Comparison of ENCODE assay signal across 15 cellular contexts in the genomic region with DNA sequence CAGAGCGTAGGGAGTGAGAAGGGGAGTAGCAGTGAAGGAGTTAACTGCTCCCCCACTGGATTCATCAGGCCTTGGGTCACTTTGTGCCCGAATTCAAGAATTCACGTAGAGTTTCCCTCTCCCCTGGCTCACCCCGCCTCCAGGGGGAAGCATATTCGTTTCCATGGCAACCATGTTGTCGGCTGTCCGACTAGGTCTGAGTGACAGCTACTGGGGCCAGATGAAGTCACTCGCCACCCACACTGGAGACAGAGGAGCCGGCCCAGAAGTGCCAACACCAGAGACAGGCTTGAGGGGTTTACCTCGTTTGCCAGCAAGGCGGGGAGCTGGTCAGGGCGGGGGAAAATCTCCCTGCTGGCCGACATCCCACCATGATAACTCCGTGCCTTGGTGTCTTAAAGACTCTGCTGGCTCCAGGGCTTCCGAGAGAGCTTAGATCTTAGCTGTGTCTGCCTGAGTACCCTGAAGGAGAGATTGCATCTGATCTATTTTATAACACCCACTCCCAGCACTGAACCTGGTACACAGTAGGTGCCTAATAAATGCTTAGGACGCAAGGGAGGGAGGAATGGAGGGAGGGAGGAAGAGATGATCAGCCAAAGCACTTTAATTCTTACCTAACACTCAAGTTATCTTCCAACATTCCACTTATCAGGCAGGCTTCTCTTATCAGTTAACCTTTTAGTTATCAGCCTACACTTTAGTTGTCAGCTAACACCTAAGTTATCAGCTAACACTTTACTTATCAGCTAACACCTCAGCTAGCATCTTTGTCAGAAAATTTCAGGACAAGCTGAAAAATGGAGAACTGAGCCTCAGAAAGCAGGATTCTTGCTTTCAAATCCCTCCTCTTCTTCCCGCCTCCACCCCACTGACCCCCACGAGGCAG. TPM values are rescaled to one million over a fixed set of nuclear protein-coding genes. Genes with fewer than 3 reads are reported as not detected.
DNase-seq lines count a peak whose midpoint lies in the region; ATAC-seq and TF ChIP-seq lines count a peak whose summit lies in the region.
"Had no signal": no experiment of that assay in that cellular context is flagged by ENCODE, and none has a peak within 500 bp of the region (broad histone marks: within the 10 kb centered on the region; RNA-seq: fewer than 3 reads in every experiment).

No MANE protein-coding gene starts in this region.

- CTCF ChIA-PET in OCI-LY7 (lab: Charles Lee; ENCODE audit: unreplicated experiment), result no interaction called here

- ATAC-seq in heart left ventricle, result no peak
- ATAC-seq in HG03135 (IDR thresholded peaks at IDR 0.05; ENCODE audit: unreplicated experiment), result no peak
- no peak for ATAC-seq in GM18502 (IDR thresholded peaks at IDR 0.05; ENCODE audit: poor library complexity, unreplicated experiment)

- H4K20me1 ChIP-seq in OCI-LY7 (ENCODE audit: insufficient read depth, low read length), result no peaks in the 10 kb centered on the region

- BruUV-seq in OCI-LY7 (replicated peaks; lab: Mats Ljungman, UMichigan), result no TSS peak

- H3K9me3 ChIP-seq in OCI-LY7 (ENCODE audit: low read length) (no peaks in the 10 kb centered on the region), heart left ventricle (peaks cover 0 to 4% (median 0%) of the 10 kb centered on the region in 12 donors)
- H3K9me3 ChIP-seq: BLaER1 treated with 17β-estradiol and CSF1 and Interleukin-3, amounts not matched to agents 10 nM and 100 nM; suprapubic skin had no signal

- intact Hi-C loops in OCI-LY7 (cut with micrococcal nuclease; ENCODE audit: unreplicated experiment), result no loop called here
- intact Hi-C loops in heart left ventricle (cut with DNase I), result no loop called here

- H3K4me3 ChIP-seq in GM12865 (ENCODE audit: low read depth, low read length) (no peak overlapping the region), OCI-LY7 (ENCODE audit: low read depth, low read length, poor library complexity, severe bottlenecking) (no peak overlapping the region), heart left ventricle (no peak overlapping the region)
- H3K4me3 ChIP-seq: BLaER1 treated with 17β-estradiol and CSF1 and Interleukin-3, amounts not matched to agents 10 nM and 100 nM; suprapubic skin had no signal

- POLR2A ChIA-PET in OCI-LY7 (lab: Charles Lee), result interaction anchor here (0.6 kb wide), 1 partner anchor 282 kb away, joined by 3 read pairs; no protein-coding TSS in a partner anchor

- no peak overlapping the region for H3K4me2 ChIP-seq in OCI-LY7 (ENCODE audit: low read length)
- H3K4me2 ChIP-seq: BLaER1 treated with 17β-estradiol and CSF1 and Interleukin-3, amounts not matched to agents 10 nM and 100 nM had no signal

- H3K79me2 ChIP-seq in OCI-LY7 (ENCODE audit: insufficient read depth, low read depth, low read length), result no peaks in the 10 kb centered on the region

- 3 to 5% (median 4%) methylated on average over 9 to 18 of the region's 18 CpGs for WGBS in heart left ventricle, 4 donors

- TF ChIP-seq POLR2A in heart left ventricle (IDR thresholded peaks at IDR 0.05), result no peak

- no peak for TF ChIP-seq CTCF in GM12865 (IDR thresholded peaks at IDR 0.05; ENCODE audit: insufficient read depth, low read depth, low read length, missing control alignments)
- TF ChIP-seq CTCF in OCI-LY7 (conservative IDR thresholded peaks at IDR 0.05; ENCODE audit: low read length), result no peak
- TF ChIP-seq CTCF in heart left ventricle (IDR thresholded peaks at IDR 0.05), result no peak

- H3K36me3 ChIP-seq in OCI-LY7 (ENCODE audit: insufficient read depth, low read length), result no peaks in the 10 kb centered on the region
- no peaks in the 10 kb centered on the region for H3K36me3 ChIP-seq in heart left ventricle
- H3K36me3 ChIP-seq: BLaER1 treated with 17β-estradiol and CSF1 and Interleukin-3, amounts not matched to agents 10 nM and 100 nM; suprapubic skin had no signal

- DNase-seq in 8988T, result peak; percentile 57
- peak; percentile 11 for DNase-seq in GM12865 (ENCODE audit: low read depth)
- peak; percentile 30 for DNase-seq in OCI-LY7 (ENCODE audit: low spot score)
- DNase-seq in glomerular visceral epithelial cell (ENCODE audit: extremely low spot score), result peak; percentile 3
- no peak for DNase-seq in inferior parietal cortex (ENCODE audit: extremely low spot score)
- DNase-seq in heart left ventricle, result no peak
- DNase-seq: activated naive CD4-positive, alpha-beta T cell treated with anti-CD3 and anti-CD28 coated beads for 36 hours; effector CD8-positive, alpha-beta T cell; HCEC 1CT; NCI-H510A had no signal

- H3K27me3 ChIP-seq in heart left ventricle, result peaks cover 15 to 66% (median 37%) of the 10 kb centered on the region in 9 donors

- no peaks in the 10 kb centered on the region for H3K9me2 ChIP-seq in OCI-LY7 (ENCODE audit: insufficient read depth, low read length)

- no peaks in the 10 kb centered on the region for H3K4me1 ChIP-seq in OCI-LY7 (ENCODE audit: insufficient read depth, low read length, poor library complexity, severe bottlenecking)
- H3K4me1 ChIP-seq in heart left ventricle, result no peaks in the 10 kb centered on the region
- H3K4me1 ChIP-seq: suprapubic skin had no signal

- no peak overlapping the region for H2AFZ ChIP-seq in OCI-LY7 (ENCODE audit: low read length)

- H3K27ac ChIP-seq in OCI-LY7 (ENCODE audit: low read depth, low read length, poor library complexity, severe bottlenecking) (no peak overlapping the region), heart left ventricle (no peak overlapping the region)
- H3K27ac ChIP-seq: BLaER1 treated with 17β-estradiol and CSF1 and Interleukin-3, amounts not matched to agents 10 nM and 100 nM; suprapubic skin; VCaP had no signal

RNA-seq across cellular contexts. Expression of a gene that starts 57.2 kb away (rescaled TPM):
- not detected in 2 replicates for total RNA-seq in OCI-LY7 (2014; rRNA removed; shearing (Covaris generic))
- total RNA-seq in OCI-LY7 (2022) (not detected in 2 replicates), heart left ventricle (not detected)
- not detected for polyA plus RNA-seq in heart left ventricle
- total RNA-seq: activated naive CD4-positive, alpha-beta T cell treated with anti-CD3 and anti-CD28 coated beads for 36 hours; suprapubic skin had no signal

RNA-seq across cellular contexts. Expression of a gene that starts 57.4 kb away (rescaled TPM):
- total RNA-seq in OCI-LY7 (2014; rRNA removed; shearing (Covaris generic)), result 39.0 and 48.5 TPM in 2 replicates
- total RNA-seq in OCI-LY7 (2022), result 76.6 and 88.7 TPM in 2 replicates
- total RNA-seq in heart left ventricle, result 100 to 1,000 TPM in 1 of 9 donors, 10 to 100 TPM in 8; 20.0 to 113 (median 33.0) TPM
- 10 to 100 TPM in 1 of 2 donors, 1 to 10 TPM in 1; 6.3 to 10.6 TPM for polyA plus RNA-seq in heart left ventricle

Comparison
In these comparisons a context has a peak if more than half of its experiments do, and no peak if none do; other contexts are left out.
1. DNase-seq: peak in 8988T (single experiment), GM12865 (single experiment), OCI-LY7 (single experiment) and glomerular visceral epithelial cell (single experiment); none in inferior parietal cortex (single experiment) and heart left ventricle (0 of 5).